In the genomic region with DNA sequence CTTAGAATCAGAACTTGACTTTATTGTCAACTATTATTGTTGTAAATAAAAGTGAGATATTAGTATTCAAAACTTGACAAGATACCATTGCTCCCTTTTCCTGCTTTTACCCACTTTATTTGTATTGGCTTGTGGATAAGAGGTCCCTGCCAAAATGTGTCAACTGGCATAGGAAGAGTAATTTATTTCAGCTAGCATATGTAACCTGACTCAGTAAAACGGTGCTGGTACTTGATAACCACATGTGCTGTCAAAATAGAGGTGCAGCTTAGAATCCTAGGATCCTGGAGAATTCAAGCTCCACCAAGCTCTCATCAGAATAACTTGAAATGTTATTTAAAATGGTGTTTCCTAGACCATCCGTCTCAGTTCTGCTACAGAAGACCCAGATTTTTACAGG, we compare ENCODE assay signal across 20 cellular contexts.
DNase-seq lines count a peak whose midpoint lies in the region; ATAC-seq, FAIRE-seq and TF ChIP-seq lines count a peak whose summit lies in the region.
"Had no signal": no experiment of that assay in that cellular context is flagged by ENCODE, and none has a peak within 500 bp of the region (broad histone marks: within the 10 kb centered on the region; RNA-seq: fewer than 3 reads in every experiment).

No MANE protein-coding gene starts in this region.

- H2BK12ac ChIP-seq in mesenchymal stem cell (ENCODE audit: low read length in 2 of 2), result no peak overlapping the region

- no peak overlapping the region for H4K8ac ChIP-seq in mesenchymal stem cell (ENCODE audit: low read length)

- H3K9ac ChIP-seq in astrocyte (ENCODE audit: low read length), result no peak overlapping the region
- H3K9ac ChIP-seq in mesenchymal stem cell (ENCODE audit: low read length), result no peak overlapping the region

- H3K27me3 ChIP-seq in astrocyte (ENCODE audit: insufficient read depth, low read length) (no peaks in the 10 kb centered on the region), mesenchymal stem cell (ENCODE audit: control insufficient read depth in 1 of 2, insufficient read depth in 1 of 2, low read length in 2 of 2) (no peaks in the 10 kb centered on the region)
- H3K27me3 ChIP-seq: body of pancreas, hepatocyte had no signal

- no peak for FAIRE-seq in astrocyte (lab: Jason Lieb, UNC)
- FAIRE-seq: kidney had no signal

- no peak overlapping the region for H3K4me3 Mint-ChIP-seq in astrocyte (ENCODE audit: unreplicated experiment)
- H3K4me3 Mint-ChIP-seq: stimulated activated naive CD8-positive, alpha-beta T cell treated with anti-CD3 and anti-CD28 coated beads, Interleukin-15, amount 100 ng/mL, for 72 hours had no signal

- H3K27me3 Mint-ChIP-seq in astrocyte (ENCODE audit: low read depth, unreplicated experiment), result no peaks in the 10 kb centered on the region
- H3K27me3 Mint-ChIP-seq: stimulated activated naive CD8-positive, alpha-beta T cell treated with anti-CD3 and anti-CD28 coated beads, Interleukin-15, amount 100 ng/mL, for 72 hours had no signal

- ATAC-seq in left lobe of liver (peak; percentile 50), GM18868 (IDR thresholded peaks at IDR 0.05; ENCODE audit: unreplicated experiment) (no peak)
- ATAC-seq: body of pancreas; esophagus mucosa; Panc1; stimulated activated naive CD8-positive, alpha-beta T cell treated with anti-CD3 and anti-CD28 coated beads, Interleukin-15, amount 100 ng/mL, for 72 hours had no signal

- TF ChIP-seq CTCF in astrocyte (IDR thresholded peaks at IDR 0.05; ENCODE audit: insufficient read depth, low read depth, low read length), result no peak

- no peaks in the 10 kb centered on the region for H3K79me1 ChIP-seq in mesenchymal stem cell (replicated peaks; ENCODE audit: low read length, poor library complexity, severe bottlenecking)

- H3K36me3 ChIP-seq in astrocyte (ENCODE audit: insufficient read depth, low read length) (no peaks in the 10 kb centered on the region), mesenchymal stem cell (ENCODE audit: control insufficient read depth in 1 of 2, insufficient read depth in 2 of 2, low read depth in 1 of 2, low read length in 2 of 2) (no peaks in the 10 kb centered on the region)

- no peak overlapping the region for H3K27ac Mint-ChIP-seq in astrocyte (ENCODE audit: unreplicated experiment)
- H3K27ac Mint-ChIP-seq: stimulated activated naive CD8-positive, alpha-beta T cell treated with anti-CD3 and anti-CD28 coated beads, Interleukin-15, amount 100 ng/mL, for 72 hours had no signal

- H2BK5ac ChIP-seq in mesenchymal stem cell (ENCODE audit: low read depth, low read length, poor library complexity, severe bottlenecking), result no peak overlapping the region

- H2BK120ac ChIP-seq in mesenchymal stem cell (ENCODE audit: low read depth, low read length), result no peak overlapping the region

- H3K9me3 ChIP-seq in astrocyte (ENCODE audit: insufficient read depth, low read depth, low read length), result no peaks in the 10 kb centered on the region
- no peaks in the 10 kb centered on the region for H3K9me3 ChIP-seq in mesenchymal stem cell (ENCODE audit: control insufficient read depth, low read length)
- H3K9me3 ChIP-seq: body of pancreas had no signal

- H3K14ac ChIP-seq in mesenchymal stem cell (ENCODE audit: low read length in 2 of 2), result no peak overlapping the region

- no peak overlapping the region for H3K18ac ChIP-seq in mesenchymal stem cell (ENCODE audit: low read depth in 1 of 2, low read length in 2 of 2)

- no peaks in the 10 kb centered on the region for H3K9me3 Mint-ChIP-seq in astrocyte (ENCODE audit: unreplicated experiment)
- H3K9me3 Mint-ChIP-seq: stimulated activated naive CD8-positive, alpha-beta T cell treated with anti-CD3 and anti-CD28 coated beads, Interleukin-15, amount 100 ng/mL, for 72 hours had no signal

- H3K4me3 ChIP-seq in astrocyte (ENCODE audit: insufficient read depth, low read depth, low read length) (no peak overlapping the region), mesenchymal stem cell (ENCODE audit: insufficient read depth in 1 of 2, low read depth in 1 of 2, low read length in 2 of 2) (no peak overlapping the region)
- H3K4me3 ChIP-seq: body of pancreas, hepatocyte had no signal

- WGBS in mesenchymal stem cell, result 44% methylated on average over 1 of the region's 2 CpGs

- H4K91ac ChIP-seq in mesenchymal stem cell (ENCODE audit: low read length), result no peak overlapping the region

- H3K4me1 ChIP-seq in astrocyte (ENCODE audit: insufficient read depth, low read length) (peaks cover 12% of the 10 kb centered on the region), mesenchymal stem cell (ENCODE audit: control insufficient read depth, insufficient read depth, low read depth, low read length) (no peaks in the 10 kb centered on the region)

- H4K20me1 ChIP-seq in astrocyte (ENCODE audit: insufficient read depth, low read length), result no peaks in the 10 kb centered on the region

- H3K4me2 ChIP-seq in astrocyte (ENCODE audit: low read length), result no peak overlapping the region
- H3K4me2 ChIP-seq in mesenchymal stem cell (ENCODE audit: low read length, poor library complexity, severe bottlenecking), result no peak overlapping the region
- H3K4me2 ChIP-seq: hepatocyte had no signal

- H2AFZ ChIP-seq in astrocyte (ENCODE audit: low read depth, low read length), result no peak overlapping the region
- H2AFZ ChIP-seq in mesenchymal stem cell (ENCODE audit: low read depth, low read length), result no peak overlapping the region
- H2AFZ ChIP-seq: hepatocyte had no signal

- DNase-seq in DMS 273 treated with DMSO at 0.1 percent for 48 hours (lab: John Stamatoyannopoulos, UW), result peak; percentile 58
- DNase-seq in NCI-H2081 (lab: John Stamatoyannopoulos, UW), result peak; percentile 12 to 55
- peak; percentile 81 for DNase-seq in astrocyte (ENCODE audit: low read depth)
- no peak for DNase-seq in left lobe of liver (ENCODE audit: low spot score)
- no peak for DNase-seq in DMS53 (lab: John Stamatoyannopoulos, UW)
- DNase-seq in mesenchymal stem cell, result no peak
- DNase-seq in SKM-1 (lab: John Stamatoyannopoulos, UW; ENCODE audit: unreplicated experiment), result no peak
- DNase-seq: activated naive CD4-positive, alpha-beta T cell; activated T-cell treated with anti-CD3 and anti-CD28 coated beads for 4 hours; body of pancreas; HCEC 1CT; kidney; NCI-H1930; NCI-H748 treated with DMSO at 0.1 percent for 48 hours; stimulated activated naive CD8-positive, alpha-beta T cell treated with anti-CD3 and anti-CD28 coated beads, Interleukin-15, amount 100 ng/mL, for 72 hours; SW 1271 had no signal

- H2BK15ac ChIP-seq in mesenchymal stem cell (ENCODE audit: low read depth, poor library complexity, severe bottlenecking), result no peak overlapping the region

- no peak overlapping the region for H3K23ac ChIP-seq in mesenchymal stem cell (ENCODE audit: low read length in 2 of 2)

- H2AK5ac ChIP-seq in mesenchymal stem cell (ENCODE audit: low read length, severe bottlenecking), result no peak overlapping the region

- H3K4me1 Mint-ChIP-seq in astrocyte (ENCODE audit: low read depth, unreplicated experiment), result peaks cover 7% of the 10 kb centered on the region

- no peaks in the 10 kb centered on the region for H3K79me2 ChIP-seq in astrocyte (ENCODE audit: insufficient read depth, low read length)
- H3K79me2 ChIP-seq: hepatocyte had no signal

- no peaks in the 10 kb centered on the region for H3K36me3 Mint-ChIP-seq in astrocyte (ENCODE audit: low read depth, unreplicated experiment)

- no peak overlapping the region for H3K27ac ChIP-seq in astrocyte (ENCODE audit: low read depth, low read length)
- H3K27ac ChIP-seq in mesenchymal stem cell (ENCODE audit: low read length, poor library complexity, severe bottlenecking), result no peak overlapping the region
- H3K27ac ChIP-seq: hepatocyte had no signal

- H3K4ac ChIP-seq in mesenchymal stem cell (ENCODE audit: low read depth in 1 of 2, low read length in 2 of 2), result no peak overlapping the region

Comparison
In these comparisons a context has a peak if more than half of its experiments do, and no peak if none do; other contexts are left out.
1. DNase-seq: peak in DMS 273 treated with DMSO at 0.1 percent for 48 hours (single experiment), NCI-H2081 (2 of 2) and astrocyte (single experiment); none in left lobe of liver (single experiment), DMS53 (single experiment), mesenchymal stem cell (single experiment) and SKM-1 (single experiment).